In genomic region chr22:40116496-40117200, GRCh38 we compare ENCODE assay signal across 12 cellular contexts.
DNase-seq lines count a peak whose midpoint lies in the region; ATAC-seq and TF ChIP-seq lines count a peak whose summit lies in the region.
"Had no signal": no experiment of that assay in that cellular context is flagged by ENCODE, and none has a peak within 500 bp of the region (broad histone marks: within the 10 kb centered on the region; RNA-seq: fewer than 3 reads in every experiment).

No MANE protein-coding gene starts in this region.

- peak overlapping the region; percentile 88 for H3K27ac Mint-ChIP-seq in activated naive CD4-positive, alpha-beta T cell treated with anti-CD3 and anti-CD28 coated beads, Interleukin-2, amount 10 ng/mL, durations not matched to agents 7 days and 5 days

- WGBS in stomach, 5 donors, result 82 to 90% (median 85%) methylated on average over 4 of the region's 4 CpGs

- H3K36me3 Mint-ChIP-seq in activated naive CD4-positive, alpha-beta T cell treated with anti-CD3 and anti-CD28 coated beads, Interleukin-2, amount 10 ng/mL, durations not matched to agents 7 days and 5 days, result peaks cover 19% of the 10 kb centered on the region

- no peak for TF ChIP-seq CTCF in Loucy (conservative IDR thresholded peaks at IDR 0.05; ENCODE audit: low read length)
- TF ChIP-seq CTCF in neutrophil (IDR thresholded peaks at IDR 0.05), result no peak
- TF ChIP-seq CTCF in stomach (IDR thresholded peaks at IDR 0.05), result no peak

- peak; percentile 35 for DNase-seq in activated CD4-positive, alpha-beta T cell treated with anti-CD3 and anti-CD28 coated beads for 48 hours
- DNase-seq in activated naive CD4-positive, alpha-beta T cell treated with anti-CD3 and anti-CD28 coated beads, Interleukin-2, amount 10 ng/mL, durations not matched to agents 7 days and 5 days, result peak; percentile 73
- DNase-seq in stomach, result no peak
- no peak for DNase-seq in AG20443 (ENCODE audit: low spot score)
- DNase-seq: heart right ventricle, left cardiac atrium, NCI-H2227 treated with DMSO at 0.1 percent for 48 hours, SHP77 treated with DMSO at 0.1 percent for 48 hours, WERI-Rb-1 had no signal

- H3K36me3 ChIP-seq in Loucy (ENCODE audit: insufficient read depth, low read length) (peaks cover 29% of the 10 kb centered on the region; the same call in 1 of the 2 replicates), neutrophil (peaks cover 25% of the 10 kb centered on the region), stomach (peaks cover 0 to 11% (median 5%) of the 10 kb centered on the region in 4 donors)
- H3K36me3 ChIP-seq: WERI-Rb-1 had no signal

- ATAC-seq in GM18519 (IDR thresholded peaks at IDR 0.05; ENCODE audit: low FRiP score, unreplicated experiment), result no peak
- ATAC-seq: heart right ventricle, left cardiac atrium had no signal

- no peak overlapping the region for H3K9ac ChIP-seq in Loucy (ENCODE audit: low read depth, low read length, poor library complexity, severe bottlenecking)

- H3K79me2 ChIP-seq in Loucy (ENCODE audit: insufficient read depth, low read length), result peaks cover 69% of the 10 kb centered on the region

- peak overlapping the region; percentile 29 for H3K4me3 Mint-ChIP-seq in activated naive CD4-positive, alpha-beta T cell treated with anti-CD3 and anti-CD28 coated beads, Interleukin-2, amount 10 ng/mL, durations not matched to agents 7 days and 5 days

- H3K27me3 Mint-ChIP-seq in activated naive CD4-positive, alpha-beta T cell treated with anti-CD3 and anti-CD28 coated beads, Interleukin-2, amount 10 ng/mL, durations not matched to agents 7 days and 5 days, result no peaks in the 10 kb centered on the region

- TF ChIP-seq EP300 in stomach (IDR thresholded peaks at IDR 0.05), result no peak

- peaks cover 53% of the 10 kb centered on the region for H3K4me1 Mint-ChIP-seq in activated naive CD4-positive, alpha-beta T cell treated with anti-CD3 and anti-CD28 coated beads, Interleukin-2, amount 10 ng/mL, durations not matched to agents 7 days and 5 days

- H3K4me1 ChIP-seq in Loucy (ENCODE audit: insufficient read depth, low read length, poor library complexity, severe bottlenecking) (peaks cover 26% of the 10 kb centered on the region), neutrophil (ENCODE audit: control insufficient read depth in 1 of 2, insufficient read depth in 1 of 2, low read depth in 1 of 2, low read length in 1 of 2) (peaks cover 0 to 8% of the 10 kb centered on the region in 2 experiments), stomach (peaks cover 0 to 60% (median 13%) of the 10 kb centered on the region in 4 donors)

- H3K4me3 ChIP-seq in Loucy (ENCODE audit: low read length, poor library complexity, severe bottlenecking) (no peak overlapping the region), neutrophil (ENCODE audit: low read depth in 1 of 2, low read length in 1 of 2) (no peak overlapping the region), stomach (no peak overlapping the region)
- H3K4me3 ChIP-seq: heart right ventricle had no signal

- no peak for TF ChIP-seq POLR2A in stomach (IDR thresholded peaks at IDR 0.05)

- no peaks in the 10 kb centered on the region for H3K27me3 ChIP-seq in Loucy (ENCODE audit: insufficient read depth, low read length, poor library complexity, severe bottlenecking)
- no peaks in the 10 kb centered on the region for H3K27me3 ChIP-seq in neutrophil
- no peaks in the 10 kb centered on the region for H3K27me3 ChIP-seq in stomach
- H3K27me3 ChIP-seq: heart right ventricle had no signal

- peak overlapping the region; percentile 1 for H3K27ac ChIP-seq in neutrophil
- no peak overlapping the region for H3K27ac ChIP-seq in stomach
- H3K27ac ChIP-seq: heart right ventricle, WERI-Rb-1 had no signal

- peaks cover 12% of the 10 kb centered on the region for H4K20me1 ChIP-seq in Loucy (ENCODE audit: insufficient read depth, low read length, poor library complexity, severe bottlenecking)

- H3K4me2 ChIP-seq in Loucy (ENCODE audit: low read depth, low read length, poor library complexity, severe bottlenecking), result peak overlapping the region; percentile 36

- intact Hi-C loops in stomach (cut with DNase I; ENCODE audit: low total_unique reads), result no loop called here

- no peak overlapping the region for H2AFZ ChIP-seq in Loucy (ENCODE audit: low read length)

- H3K9me3 Mint-ChIP-seq in activated naive CD4-positive, alpha-beta T cell treated with anti-CD3 and anti-CD28 coated beads, Interleukin-2, amount 10 ng/mL, durations not matched to agents 7 days and 5 days, result no peaks in the 10 kb centered on the region

- H3K9me2 ChIP-seq in Loucy (replicated peaks; ENCODE audit: low read depth, low read length), result no peaks in the 10 kb centered on the region

- peaks cover 5% of the 10 kb centered on the region; the same call in 1 of the 2 replicates for H3F3A ChIP-seq in Loucy (ENCODE audit: low read depth)

- H3K9me3 ChIP-seq in Loucy (ENCODE audit: insufficient read depth, low read depth, low read length), result no peaks in the 10 kb centered on the region
- H3K9me3 ChIP-seq in neutrophil, result no peaks in the 10 kb centered on the region
- no peaks in the 10 kb centered on the region for H3K9me3 ChIP-seq in stomach
- H3K9me3 ChIP-seq: heart right ventricle had no signal

- CTCF ChIA-PET in activated naive CD4-positive, alpha-beta T cell treated with anti-CD3 and anti-CD28 coated beads, Interleukin-2, amount 10 ng/mL, durations not matched to agents 7 days and 5 days (lab: Charles Lee), result interaction anchor here (1.2 kb wide), 1 partner anchor 125 kb away, joined by 3 read pairs; no protein-coding TSS in a partner anchor

Comparison
In these comparisons a context has a peak if more than half of its experiments do, and no peak if none do; other contexts are left out.
1. DNase-seq: peak in activated CD4-positive, alpha-beta T cell treated with anti-CD3 and anti-CD28 coated beads for 48 hours (single experiment) and activated naive CD4-positive, alpha-beta T cell treated with anti-CD3 and anti-CD28 coated beads, Interleukin-2, amount 10 ng/mL, durations not matched to agents 7 days and 5 days (single experiment); none in stomach (single experiment) and AG20443 (single experiment).